Comparison of ENCODE assay signal across 8 cellular contexts in the genomic region with DNA sequence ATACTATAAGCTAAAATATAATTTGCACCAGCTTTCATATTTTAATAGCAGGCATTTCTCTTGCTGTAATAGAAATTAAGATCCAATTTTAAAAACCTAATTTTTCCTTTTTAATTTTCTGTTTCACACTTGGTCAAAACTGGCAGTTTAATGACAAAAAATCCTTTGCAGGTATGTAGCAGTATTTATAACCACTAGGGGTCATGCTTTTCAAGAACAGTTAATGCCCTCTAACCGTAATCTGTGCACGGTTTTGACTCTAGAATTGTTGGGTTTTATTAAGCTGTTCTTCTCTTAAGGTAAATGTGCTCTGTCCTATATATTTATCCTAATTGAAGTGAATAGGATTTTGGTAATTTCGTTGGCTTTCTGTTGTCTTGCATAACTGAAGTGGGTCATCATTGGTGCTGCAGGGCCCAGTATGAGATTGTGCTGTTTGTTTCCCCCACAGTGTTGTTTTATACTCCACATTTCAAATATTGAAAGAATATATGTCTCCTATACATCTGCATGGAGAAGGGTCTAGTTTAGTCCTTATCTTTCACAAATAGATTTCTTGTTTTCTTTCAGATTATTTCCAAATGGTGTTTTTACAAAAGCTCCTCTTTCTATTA.
A peak's percentile ranks its signal among the peaks of the same experiment; 100 is the strongest.
DNase-seq lines count a peak whose midpoint lies in the region; ATAC-seq and TF ChIP-seq lines count a peak whose summit lies in the region.

No MANE protein-coding gene starts in this region.

- peaks cover 4% of the 10 kb centered on the region for H3F3A ChIP-seq in neural cell (ENCODE audit: insufficient read depth, low read length, poor library complexity, severe bottlenecking)

- TF ChIP-seq RAD21 in neural cell (conservative IDR thresholded peaks at IDR 0.05) = peak; percentile 44

- H2AFZ ChIP-seq in neural cell (ENCODE audit: low read depth, low read length) = no peak overlapping the region

- no peak overlapping the region for H3K4me2 ChIP-seq in neural cell (ENCODE audit: low read length)

- H3K36me3 ChIP-seq in Panc1 (ENCODE audit: control insufficient read depth, insufficient read depth, low read length) (no peaks in the 10 kb centered on the region), neural cell (ENCODE audit: insufficient read depth, low read length) (peaks cover 9% of the 10 kb centered on the region)

- H3K27ac ChIP-seq in Panc1 (ENCODE audit: low read length) (no peak overlapping the region), neural cell (ENCODE audit: low read length) (no peak overlapping the region)

- TF ChIP-seq CTCF in GM20000 (IDR thresholded peaks at IDR 0.05; ENCODE audit: extremely low read depth, missing control alignments) = peak; percentile 51
- TF ChIP-seq CTCF in Panc1 (IDR thresholded peaks at IDR 0.05) = peak; percentile 77; the same call in 1 of the 2 replicates
- peak; percentile 50 for TF ChIP-seq CTCF in neural cell (IDR thresholded peaks at IDR 0.05; ENCODE audit: poor library complexity, severe bottlenecking)

- CTCF ChIA-PET in Panc1 (lab: Charles Lee) = interaction anchor here (0.6 kb wide), 1 partner anchor 712 kb away, joined by 4 read pairs; no protein-coding TSS in a partner anchor

- in situ Hi-C loops in Panc1 (cut with HindIII; ENCODE audit: low pct_unique_long_range_greater_than_20kb, low sequenced_read_pairs) = no loop called here

- DNase-seq in AML-193 (lab: John Stamatoyannopoulos, UW) (peak; percentile 50 to 56), GM20000 (ENCODE audit: low spot score) (peak; percentile 37), Panc1 (ENCODE audit: low read depth, low spot score) (peak; percentile 17), NCI-H2196 (lab: John Stamatoyannopoulos, UW; ENCODE audit: unreplicated experiment) (no peak)
- no peak for DNase-seq in stimulated activated CD4-positive, alpha-beta T cell treated with anti-CD3 and anti-CD28 coated beads, Interleukin-2, amount 100 ng/mL, for 48 hours
- no peak for DNase-seq in stimulated activated CD8-positive, alpha-beta memory T cell treated with anti-CD3 and anti-CD28 coated beads, Interleukin-4, amount 100 ng/mL, for 48 hours

- H3K4me1 ChIP-seq in Panc1 (ENCODE audit: control insufficient read depth, insufficient read depth, low read length) = no peaks in the 10 kb centered on the region

- no peaks in the 10 kb centered on the region for H3K79me2 ChIP-seq in neural cell (replicated peaks; ENCODE audit: insufficient read depth, low read length)

- H3K9me2 ChIP-seq in neural cell (ENCODE audit: insufficient read depth, low read length) = no peaks in the 10 kb centered on the region

- no peaks in the 10 kb centered on the region for H3K9me3 ChIP-seq in Panc1 (ENCODE audit: control insufficient read depth, insufficient read depth, low read depth, low read length)
- H3K9me3 ChIP-seq in neural cell (ENCODE audit: low read length) = no peaks in the 10 kb centered on the region

- no peak overlapping the region for H3K9ac ChIP-seq in neural cell (ENCODE audit: low read length)

- no peaks in the 10 kb centered on the region for H4K20me1 ChIP-seq in neural cell (ENCODE audit: insufficient read depth)

- no peaks in the 10 kb centered on the region for H3K27me3 ChIP-seq in Panc1 (ENCODE audit: control insufficient read depth, insufficient read depth, low read length)
- H3K27me3 ChIP-seq in neural cell (ENCODE audit: insufficient read depth, low read depth, low read length) = no peaks in the 10 kb centered on the region

- BruUV-seq in Panc1 (replicated peaks; lab: Mats Ljungman, UMichigan) = no TSS peak

- no peak overlapping the region for H3K4me3 ChIP-seq in Panc1 (ENCODE audit: low read depth in 2 of 2, low read length in 2 of 2)
- H3K4me3 ChIP-seq in neural cell (ENCODE audit: low read length) = no peak overlapping the region

- ATAC-seq in Panc1 = peak; percentile 84
- ATAC-seq in esophagus mucosa = peak; percentile 52

- TF ChIP-seq EP300 in neural cell (conservative IDR thresholded peaks at IDR 0.05; ENCODE audit: poor library complexity, severe bottlenecking) = no peak

- intact Hi-C loops in Panc1 (cut with micrococcal nuclease; ENCODE audit: unreplicated experiment) = loop anchor here (5.0 to 10.0 kb wide), 2 partner anchors 103 to 499 kb away; partner anchors contain the start of gene SCAMP1

- POLR2A ChIA-PET in Panc1 (lab: Charles Lee) = interaction anchor here (0.6 kb wide), 1 partner anchor 40 kb away, joined by 3 read pairs; no protein-coding TSS in a partner anchor

TF ChIP-seq in neural cell, 6 proteins besides CTCF, POLR2A, EP300 and RAD21:
- TF ChIP-seq SMC3 (conservative IDR thresholded peaks at IDR 0.05; ENCODE audit: poor library complexity) = no peak
- no peak for TF ChIP-seq EZH2 (IDR thresholded peaks at IDR 0.05; ENCODE audit: borderline replicate concordance, insufficient read depth, low read length, poor library complexity, severe bottlenecking)
- no peak for TF ChIP-seq REST (IDR thresholded peaks at IDR 0.05; ENCODE audit: borderline replicate concordance)
- TF ChIP-seq POLR2AphosphoS5 (IDR thresholded peaks at IDR 0.05) = no peak
- no peak for TF ChIP-seq TAF1 (IDR thresholded peaks at IDR 0.05; ENCODE audit: low read depth)
- TF ChIP-seq MXI1 (conservative IDR thresholded peaks at IDR 0.05; ENCODE audit: poor library complexity, severe bottlenecking) = no peak

Comparison
In these comparisons a context has a peak if more than half of its experiments do, and no peak if none do; other contexts are left out.
1. DNase-seq: peak in AML-193 (2 of 2), GM20000 (single experiment) and Panc1 (single experiment); none in stimulated activated CD4-positive, alpha-beta T cell treated with anti-CD3 and anti-CD28 coated beads, Interleukin-2, amount 100 ng/mL, for 48 hours (0 of 2), NCI-H2196 (single experiment) and stimulated activated CD8-positive, alpha-beta memory T cell treated with anti-CD3 and anti-CD28 coated beads, Interleukin-4, amount 100 ng/mL, for 48 hours (single experiment).
2. Peak in every context shown above with its lines, with median percentiles within 50 percentile points of each other: CTCF ChIP-seq.